ENCODE assay signal across 8 cellular contexts in genomic region chr2:113602040-113602769, GRCh38. TPM values are rescaled to one million over a fixed set of nuclear protein-coding genes. Genes with fewer than 3 reads are reported as not detected.
DNase-seq lines count a peak whose midpoint lies in the region; ATAC-seq and TF ChIP-seq lines count a peak whose summit lies in the region.
"Not testable (repeated sequence)": the region's sequence is repeated elsewhere in the genome, so short reads cannot be mapped to it uniquely, and the experiment has no call there.

No MANE protein-coding gene starts in this region.

- not testable (repeated sequence) for H3K27ac ChIP-seq in RWPE1; right cardiac atrium (ENCODE audit: low read length)

- not testable (repeated sequence) for H3K36me3 Mint-ChIP-seq in dendritic cell treated with granulocyte-macrophage colony-stimulating factor and Interleukin-4, amounts not matched to agents 40 ng/mL and 50 ng/mL, for 4 days (ENCODE audit: low read depth); osteocyte (ENCODE audit: unreplicated experiment); stimulated activated naive B cell treated with anti-CD40 and anti-IgM and Interleukin-4, amounts not matched to agents 10 μg/mL and 1 μg/mL and 100 μg/mL, for 72 hours

- not testable (repeated sequence) for H3K27me3 Mint-ChIP-seq in dendritic cell treated with granulocyte-macrophage colony-stimulating factor and Interleukin-4, amounts not matched to agents 40 ng/mL and 50 ng/mL, for 4 days; osteocyte (ENCODE audit: unreplicated experiment); stimulated activated naive B cell treated with anti-CD40 and anti-IgM and Interleukin-4, amounts not matched to agents 10 μg/mL and 1 μg/mL and 100 μg/mL, for 72 hours

- CTCF ChIA-PET in RWPE1 (lab: Yijun Ruan, JAX) = not testable (repeated sequence)

- not testable (repeated sequence) for H3K27ac Mint-ChIP-seq in dendritic cell treated with granulocyte-macrophage colony-stimulating factor and Interleukin-4, amounts not matched to agents 40 ng/mL and 50 ng/mL, for 4 days; osteocyte (ENCODE audit: unreplicated experiment); stimulated activated naive B cell treated with anti-CD40 and anti-IgM and Interleukin-4, amounts not matched to agents 10 μg/mL and 1 μg/mL and 100 μg/mL, for 72 hours

- intact Hi-C loops in dendritic cell treated with granulocyte-macrophage colony-stimulating factor and Interleukin-4, amounts not matched to agents 40 ng/mL and 50 ng/mL, for 4 days (cut with micrococcal nuclease) = loop anchor here (5.0 kb wide), 1 partner anchor 100 kb away; no protein-coding TSS in a partner anchor
- intact Hi-C loops in right cardiac atrium (cut with DNase I) = not testable (repeated sequence)

- H3K4me3 Mint-ChIP-seq in dendritic cell treated with granulocyte-macrophage colony-stimulating factor and Interleukin-4, amounts not matched to agents 40 ng/mL and 50 ng/mL, for 4 days = peak overlapping the region; percentile 4
- peak overlapping the region; percentile 38 for H3K4me3 Mint-ChIP-seq in osteocyte (ENCODE audit: unreplicated experiment)
- peak overlapping the region in 1 of 2 donors; percentile 61 for H3K4me3 Mint-ChIP-seq in stimulated activated naive B cell treated with anti-CD40 and anti-IgM and Interleukin-4, amounts not matched to agents 10 μg/mL and 1 μg/mL and 100 μg/mL, for 72 hours

- DNase-seq in D341Med (ENCODE audit: low spot score) (peak; percentile 15), right cardiac atrium (peak; percentile 52 to 87 (median 81))
- not testable (repeated sequence) for DNase-seq in RWPE1 (ENCODE audit: low spot score); osteocyte (ENCODE audit: extremely low spot score, unreplicated experiment)
- peak; percentile 83 for DNase-seq in activated T-cell treated with anti-CD3 and anti-CD28 coated beads, Interleukin-2, amount 50 U/mL, for 48 hours
- peak; percentile 53 for DNase-seq in stimulated activated naive B cell treated with anti-CD40 and anti-IgM and Interleukin-4, amounts not matched to agents 10 μg/mL and 1 μg/mL and 100 μg/mL, for 72 hours

- POLR2A ChIA-PET in RWPE1 (lab: Yijun Ruan, JAX; ENCODE audit: low non-redundant PET) = not testable (repeated sequence)

- not testable (repeated sequence) for H3K9me3 ChIP-seq in right cardiac atrium (ENCODE audit: control insufficient read depth, low read length)

- peak; percentile 51 for TF ChIP-seq CTCF in RWPE1 (conservative IDR thresholded peaks at IDR 0.05; ENCODE audit: low read depth)
- peak; percentile 51 for TF ChIP-seq CTCF in osteocyte (IDR thresholded peaks at IDR 0.05)

- WGBS in right cardiac atrium = 87% methylated on average over 51 of the region's 51 CpGs

- ATAC-seq in HG02798 (IDR thresholded peaks at IDR 0.05; ENCODE audit: poor library complexity, unreplicated experiment) = peak; percentile 84
- peak; percentile 47 to 58 for ATAC-seq in right cardiac atrium
- not testable (repeated sequence) for ATAC-seq in stimulated activated naive B cell treated with anti-CD40 and anti-IgM and Interleukin-4, amounts not matched to agents 10 μg/mL and 1 μg/mL and 100 μg/mL, for 72 hours (replicated peaks)

- not testable (repeated sequence) for H3K4me3 ChIP-seq in right cardiac atrium (ENCODE audit: low read length)

- not testable (repeated sequence) for H3K4me1 ChIP-seq in right cardiac atrium (ENCODE audit: control insufficient read depth, insufficient read depth, low read length)

- not testable (repeated sequence) for H3K4me1 Mint-ChIP-seq in dendritic cell treated with granulocyte-macrophage colony-stimulating factor and Interleukin-4, amounts not matched to agents 40 ng/mL and 50 ng/mL, for 4 days (ENCODE audit: low read depth); osteocyte (ENCODE audit: unreplicated experiment)
- H3K4me1 Mint-ChIP-seq in stimulated activated naive B cell treated with anti-CD40 and anti-IgM and Interleukin-4, amounts not matched to agents 10 μg/mL and 1 μg/mL and 100 μg/mL, for 72 hours = peaks cover 5 to 18% of the 10 kb centered on the region in 2 donors

- H3K9me3 Mint-ChIP-seq in dendritic cell treated with granulocyte-macrophage colony-stimulating factor and Interleukin-4, amounts not matched to agents 40 ng/mL and 50 ng/mL, for 4 days; osteocyte (ENCODE audit: unreplicated experiment); stimulated activated naive B cell treated with anti-CD40 and anti-IgM and Interleukin-4, amounts not matched to agents 10 μg/mL and 1 μg/mL and 100 μg/mL, for 72 hours: not testable (repeated sequence)

- H3K27me3 ChIP-seq in right cardiac atrium (ENCODE audit: control insufficient read depth, insufficient read depth) = not testable (repeated sequence)

RNA-seq across cellular contexts. Expression of gene RABL2A, which starts 24.9 kb away (rescaled TPM):
- total RNA-seq in right cardiac atrium (10 to 100 TPM in 3 of 4 donors, 1 to 10 TPM in 1; 8.6 to 11.8 (median 10.6) TPM), osteocyte (24.9 and 26.2 TPM in 2 replicates)
- 8.5 TPM for polyA plus RNA-seq in right cardiac atrium
